In genomic region chr22:31105282-31105929, GRCh38 we compare ENCODE assay signal across 8 cellular contexts. TPM values are rescaled to one million over a fixed set of nuclear protein-coding genes. Genes with fewer than 3 reads are reported as not detected.
DNase-seq lines count a peak whose midpoint lies in the region; ATAC-seq and TF ChIP-seq lines count a peak whose summit lies in the region.

No MANE protein-coding gene starts in this region.

- peak overlapping the region; percentile 19 for H3K4me3 Mint-ChIP-seq in activated B cell treated with CpG ODN at 0.5 μM for 24 hours
- peak overlapping the region; percentile 84 for H3K4me3 Mint-ChIP-seq in stimulated activated effector memory CD8-positive, alpha-beta T cell treated with anti-CD3 and anti-CD28 coated beads, Interleukin-12 subunit alpha, Interleukin-12 subunit beta, amount 100 ng/mL, for 72 hours
- no peak overlapping the region for H3K4me3 Mint-ChIP-seq in stimulated activated naive CD8-positive, alpha-beta T cell treated with anti-CD3 and anti-CD28 coated beads, Interleukin-15, amount 100 ng/mL, for 72 hours
- no peak overlapping the region for H3K4me3 Mint-ChIP-seq in activated CD4-positive, alpha-beta T cell treated with anti-CD3 and anti-CD28 coated beads, Interleukin-2, amount 10 ng/mL, durations not matched to agents 24 days and 14 days

- no peaks in the 10 kb centered on the region for H3K9me3 ChIP-seq in iPS-18c (ENCODE audit: control insufficient read depth, insufficient read depth, low read length)

- H3K4me3 ChIP-seq in iPS-18c (ENCODE audit: insufficient read depth, low read depth, low read length) = peak overlapping the region; percentile 28

- no peak for TF ChIP-seq CTCF in activated B cell treated with CpG ODN at 0.5 μM for 24 hours (IDR thresholded peaks at IDR 0.05)

- no peaks in the 10 kb centered on the region for H3K36me3 Mint-ChIP-seq in activated B cell treated with CpG ODN at 0.5 μM for 24 hours (ENCODE audit: low read depth)
- no peaks in the 10 kb centered on the region for H3K36me3 Mint-ChIP-seq in stimulated activated effector memory CD8-positive, alpha-beta T cell treated with anti-CD3 and anti-CD28 coated beads, Interleukin-12 subunit alpha, Interleukin-12 subunit beta, amount 100 ng/mL, for 72 hours
- peaks cover 1% of the 10 kb centered on the region for H3K36me3 Mint-ChIP-seq in activated CD4-positive, alpha-beta T cell treated with anti-CD3 and anti-CD28 coated beads, Interleukin-2, amount 10 ng/mL, durations not matched to agents 24 days and 14 days (ENCODE audit: low read depth)

- intact Hi-C loops in activated B cell treated with CpG ODN at 0.5 μM for 24 hours (cut with micrococcal nuclease) = loop anchor here (5.0 kb wide), 4 partner anchors 42 to 513 kb away; partner anchors contain the start of genes LIMK2 and PES1
- intact Hi-C loops in activated CD4-positive, alpha-beta T cell treated with anti-CD3 and anti-CD28 coated beads, Interleukin-2, amount 10 ng/mL, durations not matched to agents 24 days and 14 days (cut with micrococcal nuclease) = no loop called here

- H3K27ac Mint-ChIP-seq in activated B cell treated with CpG ODN at 0.5 μM for 24 hours = no peak overlapping the region
- no peak overlapping the region for H3K27ac Mint-ChIP-seq in stimulated activated effector memory CD8-positive, alpha-beta T cell treated with anti-CD3 and anti-CD28 coated beads, Interleukin-12 subunit alpha, Interleukin-12 subunit beta, amount 100 ng/mL, for 72 hours
- H3K27ac Mint-ChIP-seq in stimulated activated naive CD8-positive, alpha-beta T cell treated with anti-CD3 and anti-CD28 coated beads, Interleukin-15, amount 100 ng/mL, for 72 hours = no peak overlapping the region
- H3K27ac Mint-ChIP-seq in activated CD4-positive, alpha-beta T cell treated with anti-CD3 and anti-CD28 coated beads, Interleukin-2, amount 10 ng/mL, durations not matched to agents 24 days and 14 days = no peak overlapping the region

- no peaks in the 10 kb centered on the region for H3K27me3 Mint-ChIP-seq in activated B cell treated with CpG ODN at 0.5 μM for 24 hours
- H3K27me3 Mint-ChIP-seq in stimulated activated naive CD8-positive, alpha-beta T cell treated with anti-CD3 and anti-CD28 coated beads, Interleukin-15, amount 100 ng/mL, for 72 hours = no peaks in the 10 kb centered on the region
- H3K27me3 Mint-ChIP-seq in activated CD4-positive, alpha-beta T cell treated with anti-CD3 and anti-CD28 coated beads, Interleukin-2, amount 10 ng/mL, durations not matched to agents 24 days and 14 days = peaks cover 2% of the 10 kb centered on the region

- H3K9me3 Mint-ChIP-seq in activated B cell treated with CpG ODN at 0.5 μM for 24 hours = no peaks in the 10 kb centered on the region
- H3K9me3 Mint-ChIP-seq in stimulated activated effector memory CD8-positive, alpha-beta T cell treated with anti-CD3 and anti-CD28 coated beads, Interleukin-12 subunit alpha, Interleukin-12 subunit beta, amount 100 ng/mL, for 72 hours = no peaks in the 10 kb centered on the region
- H3K9me3 Mint-ChIP-seq in stimulated activated naive CD8-positive, alpha-beta T cell treated with anti-CD3 and anti-CD28 coated beads, Interleukin-15, amount 100 ng/mL, for 72 hours = no peaks in the 10 kb centered on the region
- H3K9me3 Mint-ChIP-seq in activated CD4-positive, alpha-beta T cell treated with anti-CD3 and anti-CD28 coated beads, Interleukin-2, amount 10 ng/mL, durations not matched to agents 24 days and 14 days = no peaks in the 10 kb centered on the region

- DNase-seq in Daoy (ENCODE audit: low read depth) (peak; percentile 1), activated B cell treated with CpG ODN at 0.5 μM for 24 hours (no peak)
- no peak for DNase-seq in stimulated activated effector memory CD8-positive, alpha-beta T cell treated with anti-CD3 and anti-CD28 coated beads, Interleukin-12 subunit alpha, Interleukin-12 subunit beta, amount 100 ng/mL, for 72 hours (ENCODE audit: low spot score in 2 of 2)
- DNase-seq in stimulated activated naive CD8-positive, alpha-beta T cell treated with anti-CD3 and anti-CD28 coated beads, Interleukin-15, amount 100 ng/mL, for 72 hours = no peak
- DNase-seq in activated CD4-positive, alpha-beta T cell treated with anti-CD3 and anti-CD28 coated beads, Interleukin-2, amount 10 ng/mL, durations not matched to agents 24 days and 14 days = no peak

- POLR2A ChIA-PET in activated B cell treated with CpG ODN at 0.5 μM for 24 hours (lab: Charles Lee) = interaction anchor here (1.2 to 1.3 kb wide), 2 partner anchors 20 to 22 kb away, joined by 3 to 5 read pairs; no protein-coding TSS in a partner anchor

- CTCF ChIA-PET in activated B cell treated with CpG ODN at 0.5 μM for 24 hours (lab: Charles Lee) = no interaction called here

- ATAC-seq in activated B cell treated with CpG ODN at 0.5 μM for 24 hours (ENCODE audit: low read depth) (no peak), HG03521 (IDR thresholded peaks at IDR 0.05; ENCODE audit: unreplicated experiment) (no peak)
- ATAC-seq in stimulated activated effector memory CD8-positive, alpha-beta T cell treated with anti-CD3 and anti-CD28 coated beads, Interleukin-12 subunit alpha, Interleukin-12 subunit beta, amount 100 ng/mL, for 72 hours = no peak
- no peak for ATAC-seq in stimulated activated naive CD8-positive, alpha-beta T cell treated with anti-CD3 and anti-CD28 coated beads, Interleukin-15, amount 100 ng/mL, for 72 hours
- no peak for ATAC-seq in activated CD4-positive, CD25-positive, alpha-beta regulatory T cell treated with anti-CD3 and anti-CD28 coated beads, Interleukin-2, amount 50 U/mL, for 24 hours

- H3K4me1 Mint-ChIP-seq in activated B cell treated with CpG ODN at 0.5 μM for 24 hours = peaks cover 23% of the 10 kb centered on the region
- H3K4me1 Mint-ChIP-seq in stimulated activated effector memory CD8-positive, alpha-beta T cell treated with anti-CD3 and anti-CD28 coated beads, Interleukin-12 subunit alpha, Interleukin-12 subunit beta, amount 100 ng/mL, for 72 hours = peaks cover 21% of the 10 kb centered on the region
- peaks cover 24% of the 10 kb centered on the region for H3K4me1 Mint-ChIP-seq in stimulated activated naive CD8-positive, alpha-beta T cell treated with anti-CD3 and anti-CD28 coated beads, Interleukin-15, amount 100 ng/mL, for 72 hours
- peaks cover 12% of the 10 kb centered on the region for H3K4me1 Mint-ChIP-seq in activated CD4-positive, alpha-beta T cell treated with anti-CD3 and anti-CD28 coated beads, Interleukin-2, amount 10 ng/mL, durations not matched to agents 24 days and 14 days

RNA-seq across cellular contexts. Expression of gene SELENOM, which starts 2.0 kb away (rescaled TPM):
- 2.6 and 8.1 TPM in 2 replicates for total RNA-seq in Daoy (2014; rRNA removed; shearing (Covaris generic))
- total RNA-seq in activated B cell treated with CpG ODN at 0.5 μM for 24 hours = 9.0 and 9.5 TPM in 2 replicates
- 7.4 and 8.2 TPM in 2 replicates for total RNA-seq in activated CD4-positive, alpha-beta T cell treated with anti-CD3 and anti-CD28 coated beads, Interleukin-2, amount 10 ng/mL, durations not matched to agents 24 days and 14 days

RNA-seq across cellular contexts. Expression of gene INPP5J, which starts 17.4 kb away (rescaled TPM):
- 0.80 and 1.3 TPM in 2 replicates for total RNA-seq in Daoy (2014; rRNA removed; shearing (Covaris generic))
- 0.12 and 0.16 TPM in 2 replicates for total RNA-seq in activated B cell treated with CpG ODN at 0.5 μM for 24 hours
- 0.07 and 0.26 TPM in 2 replicates for total RNA-seq in activated CD4-positive, alpha-beta T cell treated with anti-CD3 and anti-CD28 coated beads, Interleukin-2, amount 10 ng/mL, durations not matched to agents 24 days and 14 days

RNA-seq across cellular contexts. Expression of gene SMTN, which starts 24.3 kb away (rescaled TPM):
- total RNA-seq in Daoy (2014; rRNA removed; shearing (Covaris generic)) = 163 and 173 TPM in 2 replicates
- 2.8 and 3.1 TPM in 2 replicates for total RNA-seq in activated B cell treated with CpG ODN at 0.5 μM for 24 hours
- total RNA-seq in activated CD4-positive, alpha-beta T cell treated with anti-CD3 and anti-CD28 coated beads, Interleukin-2, amount 10 ng/mL, durations not matched to agents 24 days and 14 days = 13.9 and 17.9 TPM in 2 replicates

RNA-seq across cellular contexts. Expression of gene PLA2G3, which starts 34.9 kb away (rescaled TPM):
- 0.51 and 0.80 TPM in 2 replicates for total RNA-seq in Daoy (2014; rRNA removed; shearing (Covaris generic))
- total RNA-seq in activated B cell treated with CpG ODN at 0.5 μM for 24 hours = not detected in 2 replicates
- not detected in 2 replicates for total RNA-seq in activated CD4-positive, alpha-beta T cell treated with anti-CD3 and anti-CD28 coated beads, Interleukin-2, amount 10 ng/mL, durations not matched to agents 24 days and 14 days

RNA-seq across cellular contexts. Expression of gene RNF185, which starts 54.6 kb away (rescaled TPM):
- total RNA-seq in Daoy (2014; rRNA removed; shearing (Covaris generic)) = 17.1 and 19.1 TPM in 2 replicates
- total RNA-seq in activated B cell treated with CpG ODN at 0.5 μM for 24 hours = 19.0 and 20.7 TPM in 2 replicates
- 17.0 and 19.4 TPM in 2 replicates for total RNA-seq in activated CD4-positive, alpha-beta T cell treated with anti-CD3 and anti-CD28 coated beads, Interleukin-2, amount 10 ng/mL, durations not matched to agents 24 days and 14 days

Comparison
In these comparisons a context has a peak if more than half of its experiments do, and no peak if none do; other contexts are left out.
1. H3K4me3 Mint-ChIP-seq: peak in activated B cell treated with CpG ODN at 0.5 μM for 24 hours (single experiment) and stimulated activated effector memory CD8-positive, alpha-beta T cell treated with anti-CD3 and anti-CD28 coated beads, Interleukin-12 subunit alpha, Interleukin-12 subunit beta, amount 100 ng/mL, for 72 hours (single experiment); none in stimulated activated naive CD8-positive, alpha-beta T cell treated with anti-CD3 and anti-CD28 coated beads, Interleukin-15, amount 100 ng/mL, for 72 hours (0 of 2) and activated CD4-positive, alpha-beta T cell treated with anti-CD3 and anti-CD28 coated beads, Interleukin-2, amount 10 ng/mL, durations not matched to agents 24 days and 14 days (single experiment).